ENCODE assay signal across 23 cellular contexts in the genomic region with DNA sequence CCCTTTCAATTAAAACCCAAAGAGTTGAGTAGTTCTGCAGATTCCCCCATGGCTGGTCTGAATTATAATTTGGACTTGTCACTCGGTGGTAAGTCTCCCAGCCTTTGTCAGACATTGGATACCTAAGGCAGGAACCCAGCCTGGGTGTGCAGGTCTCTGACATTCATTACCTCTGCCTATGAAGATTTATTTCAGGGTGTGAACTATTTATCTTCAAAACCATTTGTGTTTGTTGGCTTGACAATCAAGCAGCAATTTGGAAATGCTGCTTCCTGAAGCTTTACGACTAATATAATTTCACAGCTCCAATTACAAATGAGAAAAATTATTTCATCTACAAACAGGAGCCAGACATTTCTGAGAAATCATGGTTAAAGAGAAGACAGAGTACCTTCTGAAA.
"Had no signal": no experiment of that assay in that cellular context is flagged by ENCODE, and none has a peak within 500 bp of the region (broad histone marks: within the 10 kb centered on the region; RNA-seq: fewer than 3 reads in every experiment).

No MANE protein-coding gene starts in this region.

- H3K27me3 ChIP-seq: dorsolateral prefrontal cortex, esophagus muscularis mucosa, gastroesophageal sphincter, heart left ventricle, hepatocyte, left lung had no signal

- ATAC-seq: foreskin keratinocyte, gastroesophageal sphincter, heart left ventricle, left colon, left lung, left ventricle myocardium superior, lower lobe of right lung had no signal

- H3K79me2 ChIP-seq: hepatocyte had no signal

- H3K4me1 ChIP-seq: esophagus muscularis mucosa, foreskin keratinocyte, gastroesophageal sphincter, heart left ventricle, lower lobe of right lung had no signal

- H3K9me3 ChIP-seq: esophagus muscularis mucosa, gastroesophageal sphincter, heart left ventricle, left lung, lower lobe of right lung had no signal

- FAIRE-seq: colon, endothelial cell of umbilical vein, frontal cortex, kidney had no signal

- H3K27ac ChIP-seq: coronary artery, dorsolateral prefrontal cortex, esophagus muscularis mucosa, foreskin keratinocyte, gastroesophageal sphincter, heart left ventricle, hepatocyte, left lung, lower lobe of right lung had no signal

- H3K4me2 ChIP-seq: hepatocyte had no signal

- H3K4me3 Mint-ChIP-seq: immature natural killer cell had no signal

- H3K36me3 ChIP-seq: esophagus muscularis mucosa, gastroesophageal sphincter had no signal

- H2AFZ ChIP-seq: hepatocyte had no signal

- H3K9me3 Mint-ChIP-seq: immature natural killer cell had no signal

- H3K4me3 ChIP-seq: coronary artery, dorsolateral prefrontal cortex, esophagus muscularis mucosa, gastroesophageal sphincter, heart left ventricle, hepatocyte, left lung, lower lobe of right lung had no signal

- DNase-seq: dermis blood vessel endothelial cell; dorsolateral prefrontal cortex; effector CD4-positive, alpha-beta T cell; effector memory CD4-positive, alpha-beta T cell; foreskin keratinocyte; heart left ventricle; hypothalamus; immature natural killer cell; kidney; kidney glomerular epithelial cell; left colon; left lung; left ventricle myocardium superior; lower lobe of right lung; mesenchymal stem cell; midbrain had no signal
